Comparison of ENCODE assay signal across 9 cellular contexts in genomic region chr1:37998913-37999433, GRCh38. TPM values are rescaled to one million over a fixed set of nuclear protein-coding genes. Genes with fewer than 3 reads are reported as not detected.
DNase-seq lines count a peak whose midpoint lies in the region; ATAC-seq and TF ChIP-seq lines count a peak whose summit lies in the region.
"Had no signal": no experiment of that assay in that cellular context is flagged by ENCODE, and none has a peak within 500 bp of the region (broad histone marks: within the 10 kb centered on the region; RNA-seq: fewer than 3 reads in every experiment).

No MANE protein-coding gene starts in this region.

- peak overlapping the region; percentile 72 to 82 for H3K27ac ChIP-seq in liver (ENCODE audit: low read depth in 1 of 2, low read length in 2 of 2)
- peak overlapping the region; percentile 39 to 94 (median 86) for H3K27ac ChIP-seq in stomach

- H3K4me3 ChIP-seq in liver (ENCODE audit: low read depth in 1 of 3, low read length in 3 of 3) (no peak overlapping the region), stomach (no peak overlapping the region)

- H3K9me3 Mint-ChIP-seq in activated naive CD8-positive, alpha-beta T cell treated with anti-CD3 and anti-CD28 coated beads, Interleukin-2, amount 10 ng/mL, durations not matched to agents 7 days and 5 days, result no peaks in the 10 kb centered on the region

- peaks cover 0 to 6% (median 0%) of the 10 kb centered on the region in 4 donors for H3K36me3 ChIP-seq in liver (ENCODE audit: control insufficient read depth in 4 of 4, insufficient read depth in 3 of 4, low read depth in 1 of 4, low read length in 3 of 4)
- H3K36me3 ChIP-seq in stomach, result peaks cover 0 to 21% (median 19%) of the 10 kb centered on the region in 4 donors

- DNase-seq in KBM-7, result peak; percentile 3
- no peak for DNase-seq in activated naive CD8-positive, alpha-beta T cell treated with anti-CD3 and anti-CD28 coated beads, Interleukin-2, amount 10 ng/mL, durations not matched to agents 7 days and 5 days
- DNase-seq in stomach, result no peak
- no peak for DNase-seq in DMS 273 (lab: John Stamatoyannopoulos, UW; ENCODE audit: unreplicated experiment)
- DNase-seq in nucleus accumbens (lab: John Stamatoyannopoulos, UW), result no peak
- no peak for DNase-seq in SIG-M5 treated with dmso at 0.1 percent for 504 hours (lab: John Stamatoyannopoulos, UW; ENCODE audit: unreplicated experiment)
- no peak for DNase-seq in GOT3 (lab: John Stamatoyannopoulos, UW)
- DNase-seq: NCI-H774 had no signal

- no peak overlapping the region for H3K9ac ChIP-seq in liver (ENCODE audit: low read depth in 1 of 2, low read length in 2 of 2)

- 77% methylated on average over 16 of the region's 16 CpGs for WGBS in liver
- WGBS in stomach, 5 donors, result 63 to 72% (median 68%) methylated on average over 8 to 16 of the region's 16 CpGs

- H3K4me1 ChIP-seq in liver (ENCODE audit: control insufficient read depth in 4 of 4, insufficient read depth in 4 of 4, low read length in 3 of 4) (peaks cover 4 to 27% (median 5%) of the 10 kb centered on the region in 4 donors), stomach (peaks cover 66 to 96% (median 81%) of the 10 kb centered on the region in 4 donors)

- peak overlapping the region; percentile 88 for H3K27ac Mint-ChIP-seq in activated naive CD8-positive, alpha-beta T cell treated with anti-CD3 and anti-CD28 coated beads, Interleukin-2, amount 10 ng/mL, durations not matched to agents 7 days and 5 days

- ATAC-seq in activated naive CD8-positive, alpha-beta T cell treated with anti-CD3 and anti-CD28 coated beads, Interleukin-2, amount 10 ng/mL, durations not matched to agents 7 days and 5 days (ENCODE audit: low read depth), result no peak

- H3K4me3 Mint-ChIP-seq in activated naive CD8-positive, alpha-beta T cell treated with anti-CD3 and anti-CD28 coated beads, Interleukin-2, amount 10 ng/mL, durations not matched to agents 7 days and 5 days, result peak overlapping the region; percentile 65

- POLR2A ChIA-PET in activated naive CD8-positive, alpha-beta T cell treated with anti-CD3 and anti-CD28 coated beads, Interleukin-2, amount 10 ng/mL, durations not matched to agents 7 days and 5 days (lab: Charles Lee), result interaction anchor here (6.3 kb wide), 1 partner anchor 12 kb away, joined by 45 read pairs; the partner anchor contains the start of gene UTP11

- peaks cover 48% of the 10 kb centered on the region for H3K4me1 Mint-ChIP-seq in activated naive CD8-positive, alpha-beta T cell treated with anti-CD3 and anti-CD28 coated beads, Interleukin-2, amount 10 ng/mL, durations not matched to agents 7 days and 5 days

- TF ChIP-seq RAD21 in liver (IDR thresholded peaks at IDR 0.05), result no peak

- intact Hi-C loops in stomach (cut with DNase I; ENCODE audit: low total_unique reads), result no loop called here

- no peaks in the 10 kb centered on the region for H3K27me3 Mint-ChIP-seq in activated naive CD8-positive, alpha-beta T cell treated with anti-CD3 and anti-CD28 coated beads, Interleukin-2, amount 10 ng/mL, durations not matched to agents 7 days and 5 days

- in situ Hi-C loops in KBM-7 (cut with MboI; ENCODE audit: low pct_unique_long_range_greater_than_20kb, low sequenced_read_pairs), result no loop called here

- peaks cover 9% of the 10 kb centered on the region for H3K36me3 Mint-ChIP-seq in activated naive CD8-positive, alpha-beta T cell treated with anti-CD3 and anti-CD28 coated beads, Interleukin-2, amount 10 ng/mL, durations not matched to agents 7 days and 5 days

- no peak for TF ChIP-seq EP300 in stomach (IDR thresholded peaks at IDR 0.05)

- no peaks in the 10 kb centered on the region for H3K9me3 ChIP-seq in liver (ENCODE audit: control insufficient read depth in 4 of 4, low read length in 3 of 4)
- H3K9me3 ChIP-seq in stomach, result no peaks in the 10 kb centered on the region

- no peak for TF ChIP-seq POLR2A in stomach (IDR thresholded peaks at IDR 0.05)

- H3K27me3 ChIP-seq in liver (ENCODE audit: control insufficient read depth in 4 of 4, insufficient read depth in 4 of 4, low read length in 3 of 4) (no peaks in the 10 kb centered on the region), stomach (no peaks in the 10 kb centered on the region)

- TF ChIP-seq CTCF in liver (IDR thresholded peaks at IDR 0.05; ENCODE audit: low read depth, low read length, missing input control), result no peak
- TF ChIP-seq CTCF in stomach (IDR thresholded peaks at IDR 0.05), result no peak

TF ChIP-seq in liver, 16 proteins besides CTCF, POLR2A, EP300 and RAD21 (continues in another document):
- no peak for TF ChIP-seq FOXA1 (IDR thresholded peaks at IDR 0.05)
- no peak for TF ChIP-seq REST (IDR thresholded peaks at IDR 0.05)
- TF ChIP-seq, protein P1, sequence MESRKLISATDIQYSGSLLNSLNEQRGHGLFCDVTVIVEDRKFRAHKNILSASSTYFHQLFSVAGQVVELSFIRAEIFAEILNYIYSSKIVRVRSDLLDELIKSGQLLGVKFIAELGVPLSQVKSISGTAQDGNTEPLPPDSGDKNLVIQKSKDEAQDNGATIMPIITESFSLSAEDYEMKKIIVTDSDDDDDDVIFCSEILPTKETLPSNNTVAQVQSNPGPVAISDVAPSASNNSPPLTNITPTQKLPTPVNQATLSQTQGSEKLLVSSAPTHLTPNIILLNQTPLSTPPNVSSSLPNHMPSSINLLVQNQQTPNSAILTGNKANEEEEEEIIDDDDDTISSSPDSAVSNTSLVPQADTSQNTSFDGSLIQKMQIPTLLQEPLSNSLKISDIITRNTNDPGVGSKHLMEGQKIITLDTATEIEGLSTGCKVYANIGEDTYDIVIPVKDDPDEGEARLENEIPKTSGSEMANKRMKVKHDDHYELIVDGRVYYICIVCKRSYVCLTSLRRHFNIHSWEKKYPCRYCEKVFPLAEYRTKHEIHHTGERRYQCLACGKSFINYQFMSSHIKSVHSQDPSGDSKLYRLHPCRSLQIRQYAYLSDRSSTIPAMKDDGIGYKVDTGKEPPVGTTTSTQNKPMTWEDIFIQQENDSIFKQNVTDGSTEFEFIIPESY (IDR thresholded peaks at IDR 0.05), result no peak
- no peak for TF ChIP-seq MAX (IDR thresholded peaks at IDR 0.05)
- TF ChIP-seq FOXA2 (IDR thresholded peaks at IDR 0.05), result no peak
- no peak for TF ChIP-seq YY1 (IDR thresholded peaks at IDR 0.05)
- TF ChIP-seq HNF4G (IDR thresholded peaks at IDR 0.05), result no peak
- no peak for TF ChIP-seq GABPA (IDR thresholded peaks at IDR 0.05 in 1 of 2, conservative IDR thresholded peaks at IDR 0.05 in 1 of 2)
- no peak for TF ChIP-seq RXRA (IDR thresholded peaks at IDR 0.05)

RNA-seq across cellular contexts. Expression of gene FHL3, which starts 6.3 kb away (rescaled TPM):
- total RNA-seq in activated naive CD8-positive, alpha-beta T cell treated with anti-CD3 and anti-CD28 coated beads, Interleukin-2, amount 10 ng/mL, durations not matched to agents 7 days and 5 days, result 10 to 100 TPM; 14.6 to 14.7 TPM
- total RNA-seq in liver (1 to 10 TPM; 2.7 to 4.2 TPM), stomach (10 to 100 TPM in 2 of 5 donors, 1 to 10 TPM in 2, under 1 TPM in 1; 0.58 to 30.4 (median 9.5) TPM)
- polyA plus RNA-seq in liver (1 to 10 TPM; 1.7 to 2.9 TPM), stomach (10 to 100 TPM; 18.1 to 28.2 (median 21.7) TPM)

RNA-seq across cellular contexts. Expression of gene SF3A3, which starts 9.2 kb away (rescaled TPM):
- total RNA-seq in activated naive CD8-positive, alpha-beta T cell treated with anti-CD3 and anti-CD28 coated beads, Interleukin-2, amount 10 ng/mL, durations not matched to agents 7 days and 5 days, result 10 to 100 TPM; 67.8 to 70.9 TPM
- total RNA-seq in liver, result 10 to 100 TPM; 30.2 to 39.6 TPM
- polyA plus RNA-seq in liver, result 10 to 100 TPM; 16.6 to 21.2 TPM
- total RNA-seq in stomach, result 100 to 1,000 TPM in 1 of 5 donors, 10 to 100 TPM in 3, 1 to 10 TPM in 1; 8.2 to 102 (median 72.3) TPM
- polyA plus RNA-seq in stomach, result 10 to 100 TPM; 17.1 to 19.9 (median 18.6) TPM

RNA-seq across cellular contexts. Expression of gene UTP11, which starts 13.6 kb away (rescaled TPM):
- 10 to 100 TPM; 27.5 to 28.8 TPM for total RNA-seq in activated naive CD8-positive, alpha-beta T cell treated with anti-CD3 and anti-CD28 coated beads, Interleukin-2, amount 10 ng/mL, durations not matched to agents 7 days and 5 days
- total RNA-seq in liver (10 to 100 TPM; 11.0 to 17.8 TPM), stomach (10 to 100 TPM in 3 of 5 donors, 1 to 10 TPM in 2; 1.4 to 43.7 (median 10.3) TPM)
- polyA plus RNA-seq in liver (10 to 100 TPM; 11.0 to 12.6 TPM), stomach (10 to 100 TPM; 22.1 to 24.5 (median 23.1) TPM)

RNA-seq across cellular contexts. Expression of gene POU3F1, which starts 47.6 kb away (rescaled TPM):
- under 1 TPM; 0.83 to 0.88 TPM for total RNA-seq in activated naive CD8-positive, alpha-beta T cell treated with anti-CD3 and anti-CD28 coated beads, Interleukin-2, amount 10 ng/mL, durations not matched to agents 7 days and 5 days
- total RNA-seq in liver (not detected), stomach (not detected)
- polyA plus RNA-seq in liver (not detected), stomach (under 1 TPM in 1 of 3 donors, not detected in 2; 0.20 TPM)

RNA-seq across cellular contexts. Expression of gene INPP5B, which starts 52.1 kb away (rescaled TPM):
- total RNA-seq in activated naive CD8-positive, alpha-beta T cell treated with anti-CD3 and anti-CD28 coated beads, Interleukin-2, amount 10 ng/mL, durations not matched to agents 7 days and 5 days, result 10 to 100 TPM; 44.0 to 48.8 TPM
- 10 to 100 TPM; 21.3 to 30.9 TPM for total RNA-seq in liver
- 1 to 10 TPM; 5.0 to 5.9 TPM for polyA plus RNA-seq in liver
- total RNA-seq in stomach, result 10 to 100 TPM in 3 of 5 donors, 1 to 10 TPM in 2; 8.4 to 56.7 (median 12.2) TPM
- 10 to 100 TPM in 1 of 3 donors, 1 to 10 TPM in 2; 7.2 to 10.1 (median 7.3) TPM for polyA plus RNA-seq in stomach
